Comparison of ENCODE assay signal across 1 cellular context in the genomic region with DNA sequence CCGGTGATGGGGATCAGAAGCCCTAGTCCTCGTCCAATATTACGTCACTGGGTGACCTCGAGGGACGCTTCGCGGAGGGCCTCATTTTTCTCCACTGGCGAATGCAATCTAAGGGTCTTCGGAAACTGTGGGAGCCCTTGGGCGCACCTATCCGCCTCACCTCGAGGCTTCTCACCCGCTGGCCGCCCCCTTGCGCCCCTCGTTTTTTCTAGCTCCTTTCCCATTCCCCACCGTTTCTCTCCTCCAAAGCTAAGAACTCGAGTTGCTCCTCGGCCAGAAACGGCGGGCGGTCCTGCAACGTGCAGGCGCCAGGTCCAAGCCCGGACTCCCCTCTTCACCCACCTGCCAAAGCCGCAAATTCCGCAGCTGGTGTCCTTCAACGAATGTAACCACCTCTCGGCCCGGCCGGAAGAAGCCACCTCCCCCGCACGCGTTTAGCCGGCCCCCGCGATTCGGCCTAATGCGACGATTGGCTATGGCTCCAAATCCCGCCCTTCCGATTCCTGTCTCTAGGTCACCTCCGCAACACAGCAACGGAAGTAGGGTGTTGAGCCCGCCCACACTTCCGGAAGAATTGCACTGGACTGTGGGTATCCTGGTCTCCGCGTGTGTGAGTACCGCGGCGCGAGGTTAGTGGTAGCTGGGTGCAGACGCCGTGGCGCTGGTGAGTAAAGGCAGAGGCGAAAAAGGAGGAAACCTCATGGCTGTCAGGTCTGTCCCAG.
TF ChIP-seq lines count a peak whose summit lies in the region.

TSS of gene ATP5MK (minus strand) at position 409 of the 722 bp plus-strand sequence. CDS start 4,018 bp downstream, outside the sequence.
TSS of gene PDCD11 (plus strand) at position 560 of the 722 bp plus-strand sequence. CDS start 1,801 bp downstream, outside the sequence.

TF ChIP-seq in GM12878, 131 proteins besides CTCF, POLR2A, EP300 and RAD21 (continued from another document and continues in another):
- TF ChIP-seq, protein P1, sequence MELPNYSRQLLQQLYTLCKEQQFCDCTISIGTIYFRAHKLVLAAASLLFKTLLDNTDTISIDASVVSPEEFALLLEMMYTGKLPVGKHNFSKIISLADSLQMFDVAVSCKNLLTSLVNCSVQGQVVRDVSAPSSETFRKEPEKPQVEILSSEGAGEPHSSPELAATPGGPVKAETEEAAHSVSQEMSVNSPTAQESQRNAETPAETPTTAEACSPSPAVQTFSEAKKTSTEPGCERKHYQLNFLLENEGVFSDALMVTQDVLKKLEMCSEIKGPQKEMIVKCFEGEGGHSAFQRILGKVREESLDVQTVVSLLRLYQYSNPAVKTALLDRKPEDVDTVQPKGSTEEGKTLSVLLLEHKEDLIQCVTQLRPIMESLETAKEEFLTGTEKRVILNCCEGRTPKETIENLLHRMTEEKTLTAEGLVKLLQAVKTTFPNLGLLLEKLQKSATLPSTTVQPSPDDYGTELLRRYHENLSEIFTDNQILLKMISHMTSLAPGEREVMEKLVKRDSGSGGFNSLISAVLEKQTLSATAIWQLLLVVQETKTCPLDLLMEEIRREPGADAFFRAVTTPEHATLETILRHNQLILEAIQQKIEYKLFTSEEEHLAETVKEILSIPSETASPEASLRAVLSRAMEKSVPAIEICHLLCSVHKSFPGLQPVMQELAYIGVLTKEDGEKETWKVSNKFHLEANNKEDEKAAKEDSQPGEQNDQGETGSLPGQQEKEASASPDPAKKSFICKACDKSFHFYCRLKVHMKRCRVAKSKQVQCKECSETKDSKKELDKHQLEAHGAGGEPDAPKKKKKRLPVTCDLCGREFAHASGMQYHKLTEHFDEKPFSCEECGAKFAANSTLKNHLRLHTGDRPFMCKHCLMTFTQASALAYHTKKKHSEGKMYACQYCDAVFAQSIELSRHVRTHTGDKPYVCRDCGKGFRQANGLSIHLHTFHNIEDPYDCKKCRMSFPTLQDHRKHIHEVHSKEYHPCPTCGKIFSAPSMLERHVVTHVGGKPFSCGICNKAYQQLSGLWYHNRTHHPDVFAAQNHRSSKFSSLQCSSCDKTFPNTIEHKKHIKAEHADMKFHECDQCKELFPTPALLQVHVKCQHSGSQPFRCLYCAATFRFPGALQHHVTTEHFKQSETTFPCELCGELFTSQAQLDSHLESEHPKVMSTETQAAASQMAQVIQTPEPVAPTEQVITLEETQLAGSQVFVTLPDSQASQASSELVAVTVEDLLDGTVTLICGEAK (IDR thresholded peaks at IDR 0.05; ENCODE audit: borderline replicate concordance) = peak; percentile 98
- TF ChIP-seq HCFC1 (IDR thresholded peaks at IDR 0.05; ENCODE audit: low read length) (peak; percentile 65), BCL3 (IDR thresholded peaks at IDR 0.05; ENCODE audit: borderline replicate concordance, insufficient read depth, low read depth, low read length, poor library complexity, severe bottlenecking) (peak; percentile 22), TBL1XR1 (IDR thresholded peaks at IDR 0.05; ENCODE audit: low read depth, low read length) (0 out of 2 replicates have a peak, but pooled peaks have one; percentile 19), CREM (IDR thresholded peaks at IDR 0.05; ENCODE audit: low read depth) (peak; percentile 89), ZNF592 (IDR thresholded peaks at IDR 0.05) (no peak), PAX8 (IDR thresholded peaks at IDR 0.05) (no peak), ZNF24 (IDR thresholded peaks at IDR 0.05) (no peak), NBN (IDR thresholded peaks at IDR 0.05) (peak; percentile 52), JUND (IDR thresholded peaks at IDR 0.05; ENCODE audit: low read depth, low read length) (0 out of 2 replicates have a peak, but pooled peaks have one; percentile 9), YBX1 (IDR thresholded peaks at IDR 0.05) (no peak), SRF (IDR thresholded peaks at IDR 0.05; ENCODE audit: low read depth in 2 of 2, low read length in 2 of 2) (no peak), ETV6 (conservative IDR thresholded peaks at IDR 0.05 in 1 of 2, IDR thresholded peaks at IDR 0.05 in 1 of 2; ENCODE audit: borderline replicate concordance in 1 of 2, low read depth in 1 of 2) (no peak), SIN3A (IDR thresholded peaks at IDR 0.05; ENCODE audit: low read depth, low read length) (peak; percentile 94), KDM1A (IDR thresholded peaks at IDR 0.05; ENCODE audit: borderline replicate concordance) (no peak), BRCA1 (IDR thresholded peaks at IDR 0.05; ENCODE audit: low read depth, low read length) (no peak), TCF12 (IDR thresholded peaks at IDR 0.05; ENCODE audit: low read depth, low read length) (peak; percentile 97), STAT1 (conservative IDR thresholded peaks at IDR 0.05) (no peak), ATF3 (IDR thresholded peaks at IDR 0.05; ENCODE audit: borderline replicate concordance, extremely low read depth, low read depth, low read length) (no peak), IRF5 (IDR thresholded peaks at IDR 0.05; ENCODE audit: borderline replicate concordance) (no peak), FOXK2 (IDR thresholded peaks at IDR 0.05) (peak; percentile 57), HDAC2 (IDR thresholded peaks at IDR 0.05) (no peak), ELK1 (IDR thresholded peaks at IDR 0.05; ENCODE audit: low read depth, low read length) (peak; percentile 88), POLR2AphosphoS5 (IDR thresholded peaks at IDR 0.05; ENCODE audit: low read length) (peak; percentile 98)
- TF ChIP-seq, protein P2, sequence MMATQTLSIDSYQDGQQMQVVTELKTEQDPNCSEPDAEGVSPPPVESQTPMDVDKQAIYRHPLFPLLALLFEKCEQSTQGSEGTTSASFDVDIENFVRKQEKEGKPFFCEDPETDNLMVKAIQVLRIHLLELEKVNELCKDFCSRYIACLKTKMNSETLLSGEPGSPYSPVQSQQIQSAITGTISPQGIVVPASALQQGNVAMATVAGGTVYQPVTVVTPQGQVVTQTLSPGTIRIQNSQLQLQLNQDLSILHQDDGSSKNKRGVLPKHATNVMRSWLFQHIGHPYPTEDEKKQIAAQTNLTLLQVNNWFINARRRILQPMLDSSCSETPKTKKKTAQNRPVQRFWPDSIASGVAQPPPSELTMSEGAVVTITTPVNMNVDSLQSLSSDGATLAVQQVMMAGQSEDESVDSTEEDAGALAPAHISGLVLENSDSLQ (IDR thresholded peaks at IDR 0.05) = peak; percentile 86
- TF ChIP-seq, protein P3, sequence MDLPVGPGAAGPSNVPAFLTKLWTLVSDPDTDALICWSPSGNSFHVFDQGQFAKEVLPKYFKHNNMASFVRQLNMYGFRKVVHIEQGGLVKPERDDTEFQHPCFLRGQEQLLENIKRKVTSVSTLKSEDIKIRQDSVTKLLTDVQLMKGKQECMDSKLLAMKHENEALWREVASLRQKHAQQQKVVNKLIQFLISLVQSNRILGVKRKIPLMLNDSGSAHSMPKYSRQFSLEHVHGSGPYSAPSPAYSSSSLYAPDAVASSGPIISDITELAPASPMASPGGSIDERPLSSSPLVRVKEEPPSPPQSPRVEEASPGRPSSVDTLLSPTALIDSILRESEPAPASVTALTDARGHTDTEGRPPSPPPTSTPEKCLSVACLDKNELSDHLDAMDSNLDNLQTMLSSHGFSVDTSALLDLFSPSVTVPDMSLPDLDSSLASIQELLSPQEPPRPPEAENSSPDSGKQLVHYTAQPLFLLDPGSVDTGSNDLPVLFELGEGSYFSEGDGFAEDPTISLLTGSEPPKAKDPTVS (IDR thresholded peaks at IDR 0.05; ENCODE audit: low read depth, low read length) = no peak
- TF ChIP-seq, protein P4, sequence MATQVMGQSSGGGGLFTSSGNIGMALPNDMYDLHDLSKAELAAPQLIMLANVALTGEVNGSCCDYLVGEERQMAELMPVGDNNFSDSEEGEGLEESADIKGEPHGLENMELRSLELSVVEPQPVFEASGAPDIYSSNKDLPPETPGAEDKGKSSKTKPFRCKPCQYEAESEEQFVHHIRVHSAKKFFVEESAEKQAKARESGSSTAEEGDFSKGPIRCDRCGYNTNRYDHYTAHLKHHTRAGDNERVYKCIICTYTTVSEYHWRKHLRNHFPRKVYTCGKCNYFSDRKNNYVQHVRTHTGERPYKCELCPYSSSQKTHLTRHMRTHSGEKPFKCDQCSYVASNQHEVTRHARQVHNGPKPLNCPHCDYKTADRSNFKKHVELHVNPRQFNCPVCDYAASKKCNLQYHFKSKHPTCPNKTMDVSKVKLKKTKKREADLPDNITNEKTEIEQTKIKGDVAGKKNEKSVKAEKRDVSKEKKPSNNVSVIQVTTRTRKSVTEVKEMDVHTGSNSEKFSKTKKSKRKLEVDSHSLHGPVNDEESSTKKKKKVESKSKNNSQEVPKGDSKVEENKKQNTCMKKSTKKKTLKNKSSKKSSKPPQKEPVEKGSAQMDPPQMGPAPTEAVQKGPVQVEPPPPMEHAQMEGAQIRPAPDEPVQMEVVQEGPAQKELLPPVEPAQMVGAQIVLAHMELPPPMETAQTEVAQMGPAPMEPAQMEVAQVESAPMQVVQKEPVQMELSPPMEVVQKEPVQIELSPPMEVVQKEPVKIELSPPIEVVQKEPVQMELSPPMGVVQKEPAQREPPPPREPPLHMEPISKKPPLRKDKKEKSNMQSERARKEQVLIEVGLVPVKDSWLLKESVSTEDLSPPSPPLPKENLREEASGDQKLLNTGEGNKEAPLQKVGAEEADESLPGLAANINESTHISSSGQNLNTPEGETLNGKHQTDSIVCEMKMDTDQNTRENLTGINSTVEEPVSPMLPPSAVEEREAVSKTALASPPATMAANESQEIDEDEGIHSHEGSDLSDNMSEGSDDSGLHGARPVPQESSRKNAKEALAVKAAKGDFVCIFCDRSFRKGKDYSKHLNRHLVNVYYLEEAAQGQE (IDR thresholded peaks at IDR 0.05; ENCODE audit: low read depth, low read length) = no peak
- TF ChIP-seq, protein P5, sequence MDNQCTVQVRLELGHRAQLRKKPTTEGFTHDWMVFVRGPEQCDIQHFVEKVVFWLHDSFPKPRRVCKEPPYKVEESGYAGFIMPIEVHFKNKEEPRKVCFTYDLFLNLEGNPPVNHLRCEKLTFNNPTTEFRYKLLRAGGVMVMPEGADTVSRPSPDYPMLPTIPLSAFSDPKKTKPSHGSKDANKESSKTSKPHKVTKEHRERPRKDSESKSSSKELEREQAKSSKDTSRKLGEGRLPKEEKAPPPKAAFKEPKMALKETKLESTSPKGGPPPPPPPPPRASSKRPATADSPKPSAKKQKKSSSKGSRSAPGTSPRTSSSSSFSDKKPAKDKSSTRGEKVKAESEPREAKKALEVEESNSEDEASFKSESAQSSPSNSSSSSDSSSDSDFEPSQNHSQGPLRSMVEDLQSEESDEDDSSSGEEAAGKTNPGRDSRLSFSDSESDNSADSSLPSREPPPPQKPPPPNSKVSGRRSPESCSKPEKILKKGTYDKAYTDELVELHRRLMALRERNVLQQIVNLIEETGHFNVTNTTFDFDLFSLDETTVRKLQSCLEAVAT (IDR thresholded peaks at IDR 0.05) = peak; percentile 77; the same call in 1 of the 2 replicates
